ENCODE assay signal across 8 cellular contexts in genomic region chr6:73515204-73516101, GRCh38. TPM values are rescaled to one million over a fixed set of nuclear protein-coding genes. Genes with fewer than 3 reads are reported as not detected.
DNase-seq lines count a peak whose midpoint lies in the region; ATAC-seq and TF ChIP-seq lines count a peak whose summit lies in the region.

No MANE protein-coding gene starts in this region.

- H3K18ac ChIP-seq in H9 (ENCODE audit: insufficient read length, low read depth, low read length) = no peak overlapping the region

- H3K27ac ChIP-seq in H9 (ENCODE audit: insufficient read length, low read depth, low read length) (peak overlapping the region; percentile 75), colonic mucosa (peak overlapping the region; percentile 12), right lobe of liver (peak overlapping the region in 2 of 3 donors; percentile 13 to 16)

- no peaks in the 10 kb centered on the region for H3K9me3 ChIP-seq in H9 (ENCODE audit: control insufficient read depth, low read depth, low read length)
- H3K9me3 ChIP-seq in colonic mucosa = no peaks in the 10 kb centered on the region
- no peaks in the 10 kb centered on the region for H3K9me3 ChIP-seq in right lobe of liver

- no peak overlapping the region for H3K23ac ChIP-seq in H9 (ENCODE audit: insufficient read length, low read depth, low read length)

- no peak overlapping the region for H4K8ac ChIP-seq in H9 (replicated peaks; ENCODE audit: insufficient read length, low read depth, low read length)

- no peak overlapping the region for H3K14ac ChIP-seq in H9 (ENCODE audit: insufficient read depth, low read length)

- H3K9ac ChIP-seq in H9 (ENCODE audit: extremely low read depth, insufficient read length, low read length) = no peak overlapping the region
- H3K9ac ChIP-seq in colonic mucosa (ENCODE audit: low read depth in 2 of 2, low read length in 2 of 2) = no peak overlapping the region

- peaks cover 6% of the 10 kb centered on the region; the same call in 1 of the 2 replicates for H3K79me2 ChIP-seq in H9 (ENCODE audit: insufficient read depth, low read length)

- no peak overlapping the region for H2BK15ac ChIP-seq in H9 (ENCODE audit: low read depth, low read length)

- no peak for DNase-seq in Right ventricle myocardium inferior (ENCODE audit: missing footprints)
- DNase-seq in cardiac septum (ENCODE audit: low spot score) = no peak
- DNase-seq in H9 = peak; percentile 45
- DNase-seq in M059J (ENCODE audit: low read depth) = peak; percentile 91
- DNase-seq in T-helper 22 cell (ENCODE audit: low read depth) = peak; percentile 23
- DNase-seq in colonic mucosa = peak; percentile 62
- DNase-seq in right lobe of liver = no peak
- peak; percentile 36 to 45 for DNase-seq in stimulated activated naive CD8-positive, alpha-beta T cell treated with anti-CD3 and anti-CD28 coated beads, Interleukin-15, amount 100 ng/mL, for 72 hours

- TF ChIP-seq POLR2A in right lobe of liver (IDR thresholded peaks at IDR 0.05) = no peak

- H3K27me3 ChIP-seq in H9 (ENCODE audit: insufficient read depth, low read length) = no peaks in the 10 kb centered on the region
- H3K27me3 ChIP-seq in colonic mucosa = no peaks in the 10 kb centered on the region
- H3K27me3 ChIP-seq in right lobe of liver = no peaks in the 10 kb centered on the region

- no CpG with 5 or more reads among the region's 4 CpGs for WGBS in H9 (ENCODE audit: extremely low coverage, insufficient read length, low lambda C conversion rate)
- 22% methylated on average over 4 of the region's 4 CpGs for WGBS in right lobe of liver (ENCODE audit: insufficient coverage, low coverage, low lambda C conversion rate, missing lambda C conversion rate)

- ATAC-seq in Right ventricle myocardium inferior (peak; percentile 47), right lobe of liver (peak; percentile 35 to 44 (median 38))
- ATAC-seq in stimulated activated naive CD8-positive, alpha-beta T cell treated with anti-CD3 and anti-CD28 coated beads, Interleukin-15, amount 100 ng/mL, for 72 hours = peak; percentile 34

- H3K4me3 Mint-ChIP-seq in H9 = peak overlapping the region in 1 of 2 experiments; percentile 36; a peak in 3 of 5 replicates
- H3K4me3 Mint-ChIP-seq in stimulated activated naive CD8-positive, alpha-beta T cell treated with anti-CD3 and anti-CD28 coated beads, Interleukin-15, amount 100 ng/mL, for 72 hours = peak overlapping the region; percentile 53 to 59

- H3K36me3 ChIP-seq in colonic mucosa (peaks cover 6% of the 10 kb centered on the region), right lobe of liver (peaks cover 16 to 47% (median 31%) of the 10 kb centered on the region in 4 donors)

- H4K91ac ChIP-seq in H9 (ENCODE audit: insufficient read length, low read depth, low read length) = no peak overlapping the region

- H3K4me3 ChIP-seq in colonic mucosa = no peak overlapping the region
- H3K4me3 ChIP-seq in right lobe of liver = no peak overlapping the region

- H2AFZ ChIP-seq in H9 (ENCODE audit: low read length) = no peak overlapping the region

- no peak overlapping the region for H3K4ac ChIP-seq in H9 (ENCODE audit: low read depth, low read length)

- no peak overlapping the region for H4K5ac ChIP-seq in H9 (ENCODE audit: insufficient read length, low read depth, low read length)

- peaks cover 9 to 10% of the 10 kb centered on the region in 2 experiments for H3K9me3 Mint-ChIP-seq in H9
- no peaks in the 10 kb centered on the region for H3K9me3 Mint-ChIP-seq in stimulated activated naive CD8-positive, alpha-beta T cell treated with anti-CD3 and anti-CD28 coated beads, Interleukin-15, amount 100 ng/mL, for 72 hours

- H2BK20ac ChIP-seq in H9 (ENCODE audit: low read depth, low read length, poor library complexity, severe bottlenecking) = no peak overlapping the region

- H2BK5ac ChIP-seq in H9 (ENCODE audit: insufficient read length, low read length) = no peak overlapping the region

- peak; percentile 65 for TF ChIP-seq CTCF in H9 (conservative IDR thresholded peaks at IDR 0.05)
- peak; percentile 57 for TF ChIP-seq CTCF in colonic mucosa (IDR thresholded peaks at IDR 0.05)
- TF ChIP-seq CTCF in right lobe of liver (IDR thresholded peaks at IDR 0.05) = peak; percentile 57 to 65 (median 60)

- no peaks in the 10 kb centered on the region for H3K79me1 ChIP-seq in H9 (ENCODE audit: insufficient read depth, low read depth, low read length, poor library complexity, severe bottlenecking)

- H3K27me3 Mint-ChIP-seq in H9 (ENCODE audit: low read depth) = peaks cover 10% of the 10 kb centered on the region; the same call in 1 of the 2 replicates
- H3K27me3 Mint-ChIP-seq in stimulated activated naive CD8-positive, alpha-beta T cell treated with anti-CD3 and anti-CD28 coated beads, Interleukin-15, amount 100 ng/mL, for 72 hours = no peaks in the 10 kb centered on the region

- H3K4me1 Mint-ChIP-seq in H9 = peaks cover 18 to 33% of the 10 kb centered on the region in 2 experiments
- peaks cover 55% of the 10 kb centered on the region for H3K4me1 Mint-ChIP-seq in stimulated activated naive CD8-positive, alpha-beta T cell treated with anti-CD3 and anti-CD28 coated beads, Interleukin-15, amount 100 ng/mL, for 72 hours

- no peak overlapping the region for H3K56ac ChIP-seq in H9 (ENCODE audit: insufficient read length, low read depth, low read length)

- H3K27ac Mint-ChIP-seq in H9 = peak overlapping the region; percentile 66 to 99 (median 94); a peak in 5 of 7 replicates
- H3K27ac Mint-ChIP-seq in stimulated activated naive CD8-positive, alpha-beta T cell treated with anti-CD3 and anti-CD28 coated beads, Interleukin-15, amount 100 ng/mL, for 72 hours = peak overlapping the region; percentile 86 to 97

- no peaks in the 10 kb centered on the region for H4K20me1 ChIP-seq in H9 (ENCODE audit: control insufficient read depth, insufficient read depth, insufficient read length)

- H3K4me1 ChIP-seq in H9 (ENCODE audit: insufficient read depth, low read length) (no peaks in the 10 kb centered on the region), colonic mucosa (no peaks in the 10 kb centered on the region), right lobe of liver (peaks cover 0 to 30% (median 3%) of the 10 kb centered on the region in 4 donors)

- no peaks in the 10 kb centered on the region for H3K23me2 ChIP-seq in H9 (ENCODE audit: insufficient read length, low read depth, low read length, poor library complexity, severe bottlenecking)

- intact Hi-C loops in Right ventricle myocardium inferior (cut with DNase I) (loop anchor here (1.0 kb wide), 1 partner anchor 96 kb away; no protein-coding TSS in a partner anchor), cardiac septum (cut with DNase I) (loop anchor here (1.0 kb wide), 1 partner anchor 95 kb away; no protein-coding TSS in a partner anchor), colonic mucosa (cut with DNase I) (loop anchor here (2.0 kb wide), 1 partner anchor 93 kb away; no protein-coding TSS in a partner anchor), right lobe of liver (cut with DNase I) (loop anchor here in 1 of 2 donors (10.0 kb wide), 1 partner anchor 99 kb away; no protein-coding TSS in a partner anchor)

- no peak overlapping the region for H2BK12ac ChIP-seq in H9 (ENCODE audit: insufficient read length, low read depth, low read length)

- H3K36me3 Mint-ChIP-seq in H9 (ENCODE audit: insufficient read depth in 1 of 3, low read depth in 3 of 3) = peaks cover 40 to 66% (median 56%) of the 10 kb centered on the region in 3 experiments

- H3T11ph ChIP-seq in H9 (ENCODE audit: low read length) = no peak overlapping the region

- no peak overlapping the region for H3K4me2 ChIP-seq in H9 (ENCODE audit: insufficient read depth, insufficient read length, low read length)

- no peak overlapping the region for H2BK120ac ChIP-seq in H9 (ENCODE audit: low read depth, low read length, poor library complexity, severe bottlenecking)

- no peak overlapping the region for H2AK5ac ChIP-seq in H9 (ENCODE audit: insufficient read length, low read length)

RNA-seq across cellular contexts. Expression of gene EEF1A1, which starts 5.4 kb away (rescaled TPM):
- total RNA-seq in Right ventricle myocardium inferior (1,647 TPM), cardiac septum (2,432 TPM), H9 (2021) (13,057 and 13,182 TPM in 2 replicates), colonic mucosa (1,000 to 10,000 TPM; 7,049 to 8,990 TPM), right lobe of liver (1,000 to 10,000 TPM; 2,452 to 4,356 (median 3,217) TPM)
- 4,897 and 5,853 TPM in 2 replicates for total RNA-seq in M059J (2014; rRNA removed; shearing (Covaris generic))

RNA-seq across cellular contexts. Expression of gene MTO1, which starts 53.9 kb away (rescaled TPM):
- total RNA-seq in Right ventricle myocardium inferior (26.6 TPM), cardiac septum (20.7 TPM), H9 (2021) (23.9 and 27.8 TPM in 2 replicates), colonic mucosa (10 to 100 TPM; 25.5 to 29.2 TPM), right lobe of liver (10 to 100 TPM; 24.6 to 33.7 (median 29.0) TPM)
- 14.4 and 17.8 TPM in 2 replicates for total RNA-seq in M059J (2014; rRNA removed; shearing (Covaris generic))

Comparison
In these comparisons a context has a peak if more than half of its experiments do, and no peak if none do; other contexts are left out.
1. DNase-seq: peak in H9 (single experiment), M059J (single experiment), T-helper 22 cell (single experiment), colonic mucosa (single experiment) and stimulated activated naive CD8-positive, alpha-beta T cell treated with anti-CD3 and anti-CD28 coated beads, Interleukin-15, amount 100 ng/mL, for 72 hours (2 of 2); none in Right ventricle myocardium inferior (single experiment), cardiac septum (single experiment) and right lobe of liver (0 of 3).
2. H3K27ac ChIP-seq: peak in every context shown above with its lines; median percentile 75 in H9; 14 in right lobe of liver; 12 in colonic mucosa.
3. Peak in every context shown above with its lines, with median percentiles within 50 percentile points of each other: ATAC-seq and CTCF ChIP-seq.